13 cellular contexts compared by ENCODE assay signal in genomic region chr3:196504556-196504955, GRCh38. TPM values are rescaled to one million over a fixed set of nuclear protein-coding genes. Genes with fewer than 3 reads are reported as not detected.
DNase-seq lines count a peak whose midpoint lies in the region; ATAC-seq and TF ChIP-seq lines count a peak whose summit lies in the region.
"Had no signal": no experiment of that assay in that cellular context is flagged by ENCODE, and none has a peak within 500 bp of the region (broad histone marks: within the 10 kb centered on the region; RNA-seq: fewer than 3 reads in every experiment).

No MANE protein-coding gene starts in this region.

- H3K36me3 ChIP-seq in cardiac muscle cell (no peaks in the 10 kb centered on the region), RWPE2 (ENCODE audit: low read depth) (peaks cover 15% of the 10 kb centered on the region), hepatocyte (replicated peaks; ENCODE audit: insufficient read depth, low read depth) (no peaks in the 10 kb centered on the region), tibial nerve (no peaks in the 10 kb centered on the region), PC-3 (ENCODE audit: low read depth, low read length) (no peaks in the 10 kb centered on the region)

- BruUV-seq in PC-3 (replicated peaks; lab: Mats Ljungman, UMichigan), result no TSS peak

- CTCF ChIA-PET in PC-3 (lab: Charles Lee), result no interaction called here

- H3K4me3 ChIP-seq in cardiac muscle cell (no peak overlapping the region), RWPE2 (ENCODE audit: severe bottlenecking) (no peak overlapping the region), hepatocyte (no peak overlapping the region), tibial nerve (no peak overlapping the region), PC-3 (ENCODE audit: low read length) (no peak overlapping the region)

- no peaks in the 10 kb centered on the region for H3K27me3 ChIP-seq in cardiac muscle cell
- no peaks in the 10 kb centered on the region for H3K27me3 ChIP-seq in RWPE2 (ENCODE audit: insufficient read depth, poor library complexity, severe bottlenecking)
- no peaks in the 10 kb centered on the region for H3K27me3 ChIP-seq in hepatocyte
- H3K27me3 ChIP-seq in tibial nerve, result no peaks in the 10 kb centered on the region
- H3K27me3 ChIP-seq in PC-3 (ENCODE audit: low read length), result no peaks in the 10 kb centered on the region
- H3K27me3 ChIP-seq: foreskin keratinocyte, testis had no signal

- no peaks in the 10 kb centered on the region for H3F3A ChIP-seq in PC-3 (ENCODE audit: low read length, unreplicated experiment)

- 98% methylated on average over 6 of the region's 6 CpGs for WGBS in hepatocyte (ENCODE audit: low lambda C conversion rate, missing lambda C conversion rate)
- 95 to 97% methylated on average over 6 of the region's 6 CpGs for WGBS in tibial nerve, 2 donors

- TF ChIP-seq EP300 in tibial nerve (IDR thresholded peaks at IDR 0.05), result no peak

- H3K9me2 ChIP-seq in hepatocyte (replicated peaks; ENCODE audit: insufficient read depth) (no peaks in the 10 kb centered on the region), PC-3 (replicated peaks; ENCODE audit: low read length) (no peaks in the 10 kb centered on the region)

- peaks cover 16% of the 10 kb centered on the region for H4K20me1 ChIP-seq in hepatocyte (ENCODE audit: insufficient read depth, poor library complexity, severe bottlenecking)
- H4K20me1 ChIP-seq in PC-3 (ENCODE audit: low read length), result peaks cover 23% of the 10 kb centered on the region

- H2AFZ ChIP-seq in hepatocyte (no peak overlapping the region), PC-3 (ENCODE audit: low read length) (no peak overlapping the region)

- peaks cover 29% of the 10 kb centered on the region for H3K79me2 ChIP-seq in hepatocyte
- peaks cover 37% of the 10 kb centered on the region for H3K79me2 ChIP-seq in PC-3 (ENCODE audit: low read length)

- DNase-seq in cardiac muscle cell (ENCODE audit: low read depth in 1 of 2, low spot score in 1 of 2) (no peak), left cardiac atrium (no peak), RWPE2 (ENCODE audit: low spot score) (no peak), hepatocyte (ENCODE audit: low spot score) (no peak), tibial nerve (ENCODE audit: low spot score in 2 of 2) (no peak), DMS79 (lab: John Stamatoyannopoulos, UW) (no peak), kidney glomerular epithelial cell (lab: John Stamatoyannopoulos, UW) (no peak), PC-3 (no peak)
- DNase-seq: AML-193, foreskin keratinocyte, NCI-H2081 treated with DMSO at 0.1 percent for 48 hours, testis had no signal

- H3K27ac ChIP-seq in cardiac muscle cell (peak overlapping the region; percentile 82), RWPE2 (ENCODE audit: poor library complexity, severe bottlenecking) (peak overlapping the region; percentile 90), hepatocyte (peak overlapping the region; percentile 88), tibial nerve (peak overlapping the region in 3 of 4 donors; percentile 92 to 97 (median 97)), PC-3 (ENCODE audit: low read length) (no peak overlapping the region)

- ATAC-seq in left cardiac atrium, result no peak
- ATAC-seq in RWPE2 (ENCODE audit: low read depth), result no peak
- ATAC-seq in PC-3, result no peak

- no peak for TF ChIP-seq POLR2A in tibial nerve (IDR thresholded peaks at IDR 0.05)

- H3K4me1 ChIP-seq in cardiac muscle cell (ENCODE audit: low read depth), result peaks cover 3% of the 10 kb centered on the region
- H3K4me1 ChIP-seq in RWPE2 (ENCODE audit: insufficient read depth, poor library complexity, severe bottlenecking), result peaks cover 6% of the 10 kb centered on the region
- H3K4me1 ChIP-seq in hepatocyte (ENCODE audit: insufficient read depth), result no peaks in the 10 kb centered on the region
- H3K4me1 ChIP-seq in tibial nerve, result peaks cover 0 to 29% (median 7%) of the 10 kb centered on the region in 4 donors
- peaks cover 12% of the 10 kb centered on the region for H3K4me1 ChIP-seq in PC-3 (ENCODE audit: insufficient read depth, low read length)
- H3K4me1 ChIP-seq: foreskin keratinocyte had no signal

- POLR2A ChIA-PET in PC-3 (lab: Charles Lee; ENCODE audit: unreplicated experiment), result no interaction called here

- intact Hi-C loops in left cardiac atrium (cut with DNase I), result loop anchor here in 1 of 2 donors (5.0 kb wide), 1 partner anchor 72 kb away; the partner anchor contains the start of gene UBXN7
- intact Hi-C loops in PC-3 (cut with micrococcal nuclease), result loop anchor here (5.0 kb wide), 1 partner anchor 72 kb away; the partner anchor contains the start of gene UBXN7

- no peaks in the 10 kb centered on the region for H3K9me3 ChIP-seq in cardiac muscle cell (ENCODE audit: low read depth)
- H3K9me3 ChIP-seq in RWPE2 (ENCODE audit: severe bottlenecking), result peaks cover 2% of the 10 kb centered on the region
- H3K9me3 ChIP-seq in hepatocyte (ENCODE audit: low read depth), result no peaks in the 10 kb centered on the region
- H3K9me3 ChIP-seq in tibial nerve, result peaks cover 0 to 10% (median 0%) of the 10 kb centered on the region in 4 donors
- H3K9me3 ChIP-seq in PC-3 (ENCODE audit: low read length), result 0 out of 2 replicates have a peak, but pooled peaks cover 10% of the 10 kb centered on the region
- H3K9me3 ChIP-seq: testis had no signal

- no peak overlapping the region for H3K9ac ChIP-seq in PC-3 (ENCODE audit: low read length)

- TF ChIP-seq CTCF in cardiac muscle cell (IDR thresholded peaks at IDR 0.05; ENCODE audit: low read depth, low read length) (no peak), RWPE2 (IDR thresholded peaks at IDR 0.05; ENCODE audit: poor library complexity, severe bottlenecking) (no peak), hepatocyte (IDR thresholded peaks at IDR 0.05; ENCODE audit: poor library complexity) (no peak), tibial nerve (IDR thresholded peaks at IDR 0.05) (no peak), PC-3 (conservative IDR thresholded peaks at IDR 0.05; ENCODE audit: low read depth, low read length) (no peak)

- H3K4me2 ChIP-seq in hepatocyte, result no peak overlapping the region
- no peak overlapping the region for H3K4me2 ChIP-seq in PC-3 (ENCODE audit: low read length)

RNA-seq across cellular contexts. Expression of gene RNF168, which starts 1.0 kb away (rescaled TPM):
- 14.7 and 19.0 TPM in 2 replicates for total RNA-seq in cardiac muscle cell
- polyA plus RNA-seq in cardiac muscle cell, result 9.9 and 11.1 TPM in 2 replicates
- total RNA-seq in left cardiac atrium, result 10 to 100 TPM; 17.6 to 22.1 TPM
- 9.4 and 13.5 TPM in 2 replicates for total RNA-seq in hepatocyte
- 4.5 and 5.3 TPM in 2 replicates for polyA plus RNA-seq in hepatocyte
- total RNA-seq in tibial nerve, result 10 to 100 TPM; 23.6 to 26.2 (median 24.9) TPM
- total RNA-seq in PC-3 (2014; rRNA removed), result 12.8 and 13.8 TPM in 2 replicates

RNA-seq across cellular contexts. Expression of gene SMCO1, which starts 10.6 kb away (rescaled TPM):
- total RNA-seq in cardiac muscle cell (0.45 and 0.99 TPM in 2 replicates), left cardiac atrium (10 to 100 TPM; 10.7 to 28.5 TPM), hepatocyte (not detected in 2 replicates), tibial nerve (not detected), PC-3 (2014; rRNA removed) (not detected in 2 replicates)
- polyA plus RNA-seq in cardiac muscle cell (1.7 and 2.3 TPM in 2 replicates), hepatocyte (not detected in 2 replicates)
- total RNA-seq: foreskin keratinocyte, posterior vena cava had no signal
- polyA plus RNA-seq: foreskin keratinocyte had no signal
